11 cellular contexts compared by ENCODE assay signal in the genomic region with DNA sequence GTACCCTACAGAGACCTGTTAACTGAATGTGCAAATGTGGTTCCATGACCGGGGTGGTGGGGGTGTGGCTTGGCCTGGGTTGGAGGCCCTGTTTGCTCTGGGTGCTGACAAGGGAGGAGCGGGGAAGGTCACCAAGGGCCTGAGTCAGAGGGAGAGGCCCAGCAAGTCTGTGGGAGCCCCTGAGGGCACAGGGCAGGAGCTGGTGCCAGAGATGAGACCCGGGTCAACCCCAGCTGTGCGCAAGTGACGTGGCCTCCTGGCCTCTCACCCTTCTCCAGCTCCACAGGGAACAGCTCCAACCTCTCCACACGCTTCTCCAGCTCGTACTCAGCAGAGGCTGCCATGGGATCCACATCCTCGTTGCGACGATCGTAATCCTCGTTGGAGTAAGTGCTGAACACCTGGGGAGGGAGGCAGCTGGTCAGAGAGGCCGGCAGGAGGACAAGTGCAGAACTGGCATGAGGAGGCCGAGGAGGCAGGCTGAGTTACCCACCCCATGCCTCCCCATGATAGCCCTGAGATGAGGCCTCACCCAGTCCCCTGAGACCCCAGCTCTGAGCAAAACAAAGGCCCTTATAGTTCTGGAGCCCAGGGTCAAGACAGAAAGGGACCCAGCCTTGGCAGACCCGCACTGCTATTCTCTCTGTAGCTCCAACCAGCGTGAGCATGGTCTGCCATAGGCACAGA. TPM values are rescaled to one million over a fixed set of nuclear protein-coding genes. Genes with fewer than 3 reads are reported as not detected.
DNase-seq lines count a peak whose midpoint lies in the region; TF ChIP-seq lines count a peak whose summit lies in the region.
"Had no signal": no experiment of that assay in that cellular context is flagged by ENCODE, and none has a peak within 500 bp of the region (broad histone marks: within the 10 kb centered on the region; RNA-seq: fewer than 3 reads in every experiment).

No MANE protein-coding gene starts in this region.

- no peaks in the 10 kb centered on the region for H3F3A ChIP-seq in neural cell (ENCODE audit: insufficient read depth, low read length, poor library complexity, severe bottlenecking)

- peaks cover 66% of the 10 kb centered on the region for H3K36me3 ChIP-seq in BLaER1
- peaks cover 90% of the 10 kb centered on the region for H3K36me3 ChIP-seq in OCI-LY3 (replicated peaks; ENCODE audit: low read depth, low read length)
- peaks cover 5% of the 10 kb centered on the region for H3K36me3 ChIP-seq in neural cell (ENCODE audit: insufficient read depth, low read length)
- peaks cover 22% of the 10 kb centered on the region for H3K36me3 ChIP-seq in SJCRH30
- H3K36me3 ChIP-seq: breast epithelium had no signal

- no peaks in the 10 kb centered on the region for H3K9me2 ChIP-seq in neural cell (ENCODE audit: insufficient read depth, low read length)

- DNase-seq in dorsolateral prefrontal cortex (no peak), G401 (ENCODE audit: low spot score) (no peak), SJCRH30 (no peak), GM13977 (ENCODE audit: low spot score) (no peak)
- DNase-seq in effector CD4-positive, alpha-beta T cell: no peak
- DNase-seq: NCI-H1105, WERI-Rb-1 had no signal

- no peaks in the 10 kb centered on the region for H3K27me3 ChIP-seq in BLaER1
- no peaks in the 10 kb centered on the region for H3K27me3 ChIP-seq in OCI-LY3 (ENCODE audit: low read depth, low read length)
- H3K27me3 ChIP-seq in dorsolateral prefrontal cortex: no peaks in the 10 kb centered on the region
- H3K27me3 ChIP-seq in neural cell (ENCODE audit: insufficient read depth, low read depth, low read length): no peaks in the 10 kb centered on the region
- no peaks in the 10 kb centered on the region for H3K27me3 ChIP-seq in SJCRH30
- H3K27me3 ChIP-seq: breast epithelium had no signal

- no peak overlapping the region for H2AFZ ChIP-seq in OCI-LY3 (ENCODE audit: low read depth, low read length)
- no peak overlapping the region for H2AFZ ChIP-seq in neural cell (ENCODE audit: low read depth, low read length)

- H4K20me1 ChIP-seq in BLaER1 (peaks cover 88% of the 10 kb centered on the region), OCI-LY3 (ENCODE audit: insufficient read depth, low read length) (peaks cover 72% of the 10 kb centered on the region), neural cell (ENCODE audit: insufficient read depth) (peaks cover 40% of the 10 kb centered on the region)

- intact Hi-C loops in dorsolateral prefrontal cortex (cut with DNase I): no loop called here

- H3K4me2 ChIP-seq in BLaER1 (peak overlapping the region; percentile 100), OCI-LY3 (ENCODE audit: low read length) (peak overlapping the region; percentile 95), neural cell (ENCODE audit: low read length) (no peak overlapping the region)

- in situ Hi-C loops in G401 (cut with HindIII; ENCODE audit: low sequenced_read_pairs): no loop called here
- in situ Hi-C loops in GM13977 (cut with MboI; ENCODE audit: low pct_unique_long_range_greater_than_20kb, low sequenced_read_pairs, unreplicated experiment): no loop called here

- no peak for TF ChIP-seq EP300 in neural cell (conservative IDR thresholded peaks at IDR 0.05; ENCODE audit: poor library complexity, severe bottlenecking)

- H3K9ac ChIP-seq in BLaER1 (peak overlapping the region; percentile 98), OCI-LY3 (ENCODE audit: low read length) (peak overlapping the region; percentile 99; the same call in 1 of the 2 replicates), neural cell (ENCODE audit: low read length) (no peak overlapping the region)

- H3K4me1 ChIP-seq in BLaER1 (peaks cover 75% of the 10 kb centered on the region), OCI-LY3 (ENCODE audit: low read length) (peaks cover 64% of the 10 kb centered on the region), SJCRH30 (peaks cover 7% of the 10 kb centered on the region)

- H3K9me3 ChIP-seq in BLaER1 (no peaks in the 10 kb centered on the region), OCI-LY3 (ENCODE audit: insufficient read depth, low read length) (no peaks in the 10 kb centered on the region), neural cell (ENCODE audit: low read length) (no peaks in the 10 kb centered on the region), SJCRH30 (replicated peaks) (no peaks in the 10 kb centered on the region)
- H3K9me3 ChIP-seq: breast epithelium had no signal

- H3K79me2 ChIP-seq in OCI-LY3 (ENCODE audit: low read length): peaks cover 99% of the 10 kb centered on the region
- H3K79me2 ChIP-seq in neural cell (replicated peaks; ENCODE audit: insufficient read depth, low read length): peaks cover 36% of the 10 kb centered on the region

- no peak for TF ChIP-seq CTCF in OCI-LY3 (IDR thresholded peaks at IDR 0.05; ENCODE audit: low read depth, low read length)
- no peak for TF ChIP-seq CTCF in dorsolateral prefrontal cortex (IDR thresholded peaks at IDR 0.05 in 54 of 56, conservative IDR thresholded peaks at IDR 0.05 in 2 of 56; ENCODE audit: low read depth in 1 of 56, partially characterized antibody in 56 of 56)
- TF ChIP-seq CTCF in neural cell (IDR thresholded peaks at IDR 0.05; ENCODE audit: poor library complexity, severe bottlenecking): no peak
- no peak for TF ChIP-seq CTCF in GM13977 (IDR thresholded peaks at IDR 0.05; ENCODE audit: extremely low read depth, insufficient read depth, missing control alignments)

- peak overlapping the region; percentile 98; the same call in 1 of the 2 replicates for H3K4me3 ChIP-seq in BLaER1
- H3K4me3 ChIP-seq in OCI-LY3 (ENCODE audit: low read length): peak overlapping the region; percentile 93
- peak overlapping the region in 8 of 59 donors; percentile 77 to 92 (median 86) for H3K4me3 ChIP-seq in dorsolateral prefrontal cortex
- peak overlapping the region; percentile 91 for H3K4me3 ChIP-seq in neural cell (ENCODE audit: low read length)
- no peak overlapping the region for H3K4me3 ChIP-seq in SJCRH30

- H3K27ac ChIP-seq in BLaER1 (peak overlapping the region; percentile 30; the same call in 1 of the 2 replicates), OCI-LY3 (ENCODE audit: low read length) (peak overlapping the region; percentile 98), dorsolateral prefrontal cortex (peak overlapping the region in 37 of 59 donors; percentile 12 to 98 (median 93)), neural cell (ENCODE audit: low read length) (no peak overlapping the region), SJCRH30 (no peak overlapping the region)
- H3K27ac ChIP-seq: WERI-Rb-1 had no signal

- TF ChIP-seq RAD21 in neural cell (conservative IDR thresholded peaks at IDR 0.05): no peak

TF ChIP-seq in neural cell, 6 proteins besides CTCF, POLR2A, EP300 and RAD21 (continues in another document):
- TF ChIP-seq REST (IDR thresholded peaks at IDR 0.05; ENCODE audit: borderline replicate concordance) (no peak), SMC3 (conservative IDR thresholded peaks at IDR 0.05; ENCODE audit: poor library complexity) (no peak), POLR2AphosphoS5 (IDR thresholded peaks at IDR 0.05) (no peak)

RNA-seq across cellular contexts. Expression of gene PPP1R9B, which starts 5.5 kb away (rescaled TPM):
- 100 to 1,000 TPM in 118 of 120 experiments, 10 to 100 TPM in 2; 74.6 to 225 (median 160) TPM for total RNA-seq in dorsolateral prefrontal cortex
- 29.2 and 30.5 TPM in 2 replicates for polyA plus RNA-seq in neural cell
- 56.8 and 70.1 TPM in 2 replicates for polyA minus RNA-seq in neural cell
- total RNA-seq in G401 (2014; rRNA removed; shearing (Covaris generic)): 49.7 and 59.6 TPM in 2 replicates
- total RNA-seq in SJCRH30 (2014; rRNA removed; shearing (Covaris generic)): 32.1 TPM in 2 replicates

RNA-seq across cellular contexts. Expression of gene SAMD14, which starts 15.0 kb away (rescaled TPM):
- total RNA-seq in dorsolateral prefrontal cortex: 100 to 1,000 TPM in 2 of 120 experiments, 10 to 100 TPM in 118; 17.9 to 122 (median 58.2) TPM
- polyA plus RNA-seq in neural cell: 105 and 128 TPM in 2 replicates
- 77.2 and 83.0 TPM in 2 replicates for polyA minus RNA-seq in neural cell
- total RNA-seq in G401 (2014; rRNA removed; shearing (Covaris generic)): 7.5 and 8.4 TPM in 2 replicates
- 2.4 and 3.1 TPM in 2 replicates for total RNA-seq in SJCRH30 (2014; rRNA removed; shearing (Covaris generic))

RNA-seq across cellular contexts. Expression of gene SGCA, which starts 20.8 kb away (rescaled TPM):
- 1 to 10 TPM in 57 of 120 experiments, under 1 TPM in 26, not detected in 37; 0.37 to 7.6 (median 1.3) TPM for total RNA-seq in dorsolateral prefrontal cortex
- polyA plus RNA-seq in neural cell: 0.43 TPM in 1 of 2 replicates, not detected in the other
- polyA minus RNA-seq in neural cell: not detected in 2 replicates
- 19.0 and 49.0 TPM in 2 replicates for total RNA-seq in G401 (2014; rRNA removed; shearing (Covaris generic))
- total RNA-seq in SJCRH30 (2014; rRNA removed; shearing (Covaris generic)): 43.2 and 43.4 TPM in 2 replicates

RNA-seq across cellular contexts. Expression of gene PDK2, which starts 49.8 kb away (rescaled TPM):
- total RNA-seq in dorsolateral prefrontal cortex: 100 to 1,000 TPM in 115 of 120 experiments, 10 to 100 TPM in 5; 87.1 to 176 (median 131) TPM
- polyA plus RNA-seq in neural cell: 36.2 and 41.7 TPM in 2 replicates
- 31.9 and 37.3 TPM in 2 replicates for polyA minus RNA-seq in neural cell
- 40.3 and 112 TPM in 2 replicates for total RNA-seq in G401 (2014; rRNA removed; shearing (Covaris generic))
- total RNA-seq in SJCRH30 (2014; rRNA removed; shearing (Covaris generic)): 10.7 and 12.5 TPM in 2 replicates

RNA-seq across cellular contexts. Expression of gene COL1A1, which starts 56.4 kb away (rescaled TPM):
- 10 to 100 TPM in 16 of 120 experiments, 1 to 10 TPM in 95, under 1 TPM in 9; 0.25 to 23.1 (median 3.3) TPM for total RNA-seq in dorsolateral prefrontal cortex
- polyA plus RNA-seq in neural cell: 0.14 TPM in 1 of 2 replicates, not detected in the other
- 0.46 and 0.73 TPM in 2 replicates for polyA minus RNA-seq in neural cell
- 72.4 and 86.8 TPM in 2 replicates for total RNA-seq in G401 (2014; rRNA removed; shearing (Covaris generic))
- total RNA-seq in SJCRH30 (2014; rRNA removed; shearing (Covaris generic)): 4.2 and 4.4 TPM in 2 replicates

Comparison
In these comparisons a context has a peak if more than half of its experiments do, and no peak if none do; other contexts are left out.
1. H3K27ac ChIP-seq: peak in BLaER1 (single experiment), OCI-LY3 (single experiment) and dorsolateral prefrontal cortex (37 of 59); none in neural cell (single experiment) and SJCRH30 (single experiment).